ENCODE assay signal across 1 cellular context in genomic region chr16:735982-736453, GRCh38.
A peak's percentile ranks its signal among the peaks of the same experiment; 100 is the strongest.
TF ChIP-seq lines count a peak whose summit lies in the region.

No MANE protein-coding gene starts in this region.

TF ChIP-seq in K562, 482 proteins besides CTCF, POLR2A, EP300 and RAD21:
- TF ChIP-seq CBFA2T3 (IDR thresholded peaks at IDR 0.05), result 0 out of 2 replicates have a peak, but pooled peaks have one; percentile 8
- TF ChIP-seq NR2C1 (IDR thresholded peaks at IDR 0.05), result no peak
- no peak for TF ChIP-seq NR2C1 (tag; IDR thresholded peaks at IDR 0.05)
- TF ChIP-seq PRDM10 (IDR thresholded peaks at IDR 0.05; ENCODE audit: partially characterized antibody), result peak; percentile 24
- TF ChIP-seq ELK3 (CRISPR knock-in tag; IDR thresholded peaks at IDR 0.05), result no peak
- TF ChIP-seq PBX2 (CRISPR knock-in tag; IDR thresholded peaks at IDR 0.05; ENCODE audit: low read depth), result no peak
- no peak for TF ChIP-seq PBX2 (tag; conservative IDR thresholded peaks at IDR 0.05; ENCODE audit: low read depth)
- no peak for TF ChIP-seq PATZ1 (CRISPR knock-in tag; IDR thresholded peaks at IDR 0.05; ENCODE audit: borderline replicate concordance)
- TF ChIP-seq ZNF316 (IDR thresholded peaks at IDR 0.05), result peak; percentile 55
- peak; percentile 71 for TF ChIP-seq MAFG (tag; conservative IDR thresholded peaks at IDR 0.05)
- no peak for TF ChIP-seq ZNF3 (CRISPR knock-in tag; IDR thresholded peaks at IDR 0.05)
- TF ChIP-seq ZBTB33 (CRISPR knock-in tag; IDR thresholded peaks at IDR 0.05), result peak; percentile 59; the same call in 1 of the 2 replicates
- TF ChIP-seq DPF2 (IDR thresholded peaks at IDR 0.05), result 0 out of 2 replicates have a peak, but pooled peaks have one; percentile 22
- TF ChIP-seq PHF21A (IDR thresholded peaks at IDR 0.05; ENCODE audit: borderline replicate concordance, low read depth), result peak; percentile 57; the same call in 1 of the 2 replicates
- no peak for TF ChIP-seq THRB (CRISPR knock-in tag; conservative IDR thresholded peaks at IDR 0.05)
- no peak for TF ChIP-seq JUN (IDR thresholded peaks at IDR 0.05; ENCODE audit: borderline replicate concordance, low read depth, low read length)
- no peak for TF ChIP-seq JUN (CRISPR knock-in tag; IDR thresholded peaks at IDR 0.05; ENCODE audit: borderline replicate concordance)
